21 cellular contexts compared by ENCODE assay signal in the genomic region with DNA sequence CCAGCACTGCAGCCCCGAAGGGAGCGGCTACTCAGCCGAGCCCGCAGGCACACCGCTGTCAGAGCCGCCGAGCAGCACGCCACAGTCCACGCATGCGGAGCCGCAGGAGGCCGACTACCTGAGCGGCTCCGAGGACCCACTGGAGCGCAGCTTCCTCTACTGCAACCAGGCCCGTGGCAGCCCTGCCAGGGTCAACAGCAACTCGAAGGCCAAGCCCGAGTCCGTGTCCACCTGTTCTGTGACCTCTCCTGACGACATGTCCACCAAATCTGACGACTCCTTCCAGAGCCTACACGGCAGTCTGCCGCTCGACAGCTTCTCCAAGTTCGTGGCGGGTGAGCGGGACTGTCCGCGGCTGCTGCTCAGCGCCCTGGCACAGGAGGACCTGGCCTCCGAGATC. TPM values are rescaled to one million over a fixed set of nuclear protein-coding genes. Genes with fewer than 3 reads are reported as not detected.
DNase-seq lines count a peak whose midpoint lies in the region; ATAC-seq and TF ChIP-seq lines count a peak whose summit lies in the region.
"Had no signal": no experiment of that assay in that cellular context is flagged by ENCODE, and none has a peak within 500 bp of the region (broad histone marks: within the 10 kb centered on the region; RNA-seq: fewer than 3 reads in every experiment).

No MANE protein-coding gene starts in this region.

- POLR2A ChIA-PET in T-cell (lab: Charles Lee) = no interaction called here

- peaks cover 7% of the 10 kb centered on the region for H3K36me3 Mint-ChIP-seq in T-helper 2 cell treated with Interferon-gamma antibody and Interleukin-4, amounts not matched to agents 5 μg/mL and 100 μg/mL, for 36 hours (ENCODE audit: low read depth)
- peaks cover 4% of the 10 kb centered on the region for H3K36me3 Mint-ChIP-seq in T-cell
- peaks cover 9% of the 10 kb centered on the region for H3K36me3 Mint-ChIP-seq in effector memory CD8-positive, alpha-beta T cell (ENCODE audit: insufficient read depth)

- H3K9me3 ChIP-seq in sigmoid colon = no peaks in the 10 kb centered on the region

- TF ChIP-seq POLR2A in sigmoid colon (IDR thresholded peaks at IDR 0.05) = no peak

- peak overlapping the region; percentile 41 for H3K27ac Mint-ChIP-seq in T-helper 2 cell treated with Interferon-gamma antibody and Interleukin-4, amounts not matched to agents 5 μg/mL and 100 μg/mL, for 36 hours
- no peak overlapping the region for H3K27ac Mint-ChIP-seq in T-cell
- peak overlapping the region; percentile 88 to 95 for H3K27ac Mint-ChIP-seq in effector memory CD8-positive, alpha-beta T cell

- 95% methylated on average over 31 of the region's 31 CpGs for WGBS in sigmoid colon, 2 donors

- H3K4me1 ChIP-seq in sigmoid colon = peaks cover 0 to 52% (median 47%) of the 10 kb centered on the region in 4 donors

- H3K27me3 ChIP-seq in sigmoid colon = no peaks in the 10 kb centered on the region

- H3K9me3 Mint-ChIP-seq in T-helper 2 cell treated with Interferon-gamma antibody and Interleukin-4, amounts not matched to agents 5 μg/mL and 100 μg/mL, for 36 hours = no peaks in the 10 kb centered on the region
- no peaks in the 10 kb centered on the region for H3K9me3 Mint-ChIP-seq in T-cell
- H3K9me3 Mint-ChIP-seq in effector memory CD8-positive, alpha-beta T cell = no peaks in the 10 kb centered on the region

- H3K4me1 Mint-ChIP-seq in T-helper 2 cell treated with Interferon-gamma antibody and Interleukin-4, amounts not matched to agents 5 μg/mL and 100 μg/mL, for 36 hours (ENCODE audit: low read depth) = peaks cover 22% of the 10 kb centered on the region
- H3K4me1 Mint-ChIP-seq in T-cell = peaks cover 24 to 30% (median 26%) of the 10 kb centered on the region in 3 donors
- H3K4me1 Mint-ChIP-seq in effector memory CD8-positive, alpha-beta T cell (ENCODE audit: low read depth in 2 of 2) = peaks cover 24 to 27% of the 10 kb centered on the region in 2 donors

- DNase-seq in T-helper 2 cell treated with Interferon-gamma antibody and Interleukin-4, amounts not matched to agents 5 μg/mL and 100 μg/mL, for 36 hours (ENCODE audit: low spot score) = no peak
- DNase-seq in T-helper 2 cell (no peak), T-cell (no peak), sigmoid colon (no peak), NCI-H2107 (lab: John Stamatoyannopoulos, UW) (no peak), mucosa of gallbladder (ENCODE audit: low spot score) (no peak)
- no peak for DNase-seq in effector memory CD8-positive, alpha-beta T cell
- DNase-seq: AML-193, DMS79, GOT3, NCI-H1105 treated with DMSO at 0.1 percent for 48 hours, NCI-H187, NCI-H2227 treated with DMSO at 0.1 percent for 48 hours, NCI-H510A treated with DMSO at 0.1 percent for 48 hours, NCI-H774, OCI-M1, SHP77 had no signal

- ATAC-seq in T-cell (replicated peaks in 1 of 4) (no peak), GM19463 (IDR thresholded peaks at IDR 0.05; ENCODE audit: unreplicated experiment) (no peak)
- ATAC-seq in effector memory CD8-positive, alpha-beta T cell (replicated peaks) = no peak
- ATAC-seq: K562 had no signal

- CTCF ChIA-PET in T-cell (lab: Charles Lee) = no interaction called here

- no peak overlapping the region for H3K4me3 ChIP-seq in sigmoid colon
- H3K4me3 ChIP-seq: K562 had no signal

- no peak for TF ChIP-seq EP300 in sigmoid colon (IDR thresholded peaks at IDR 0.05)

- no peaks in the 10 kb centered on the region for H3K27me3 Mint-ChIP-seq in T-helper 2 cell treated with Interferon-gamma antibody and Interleukin-4, amounts not matched to agents 5 μg/mL and 100 μg/mL, for 36 hours (ENCODE audit: low read depth)
- H3K27me3 Mint-ChIP-seq in T-cell = no peaks in the 10 kb centered on the region
- H3K27me3 Mint-ChIP-seq in effector memory CD8-positive, alpha-beta T cell = no peaks in the 10 kb centered on the region

- intact Hi-C loops in sigmoid colon (cut with DNase I) = no loop called here

- peak overlapping the region in 3 of 4 donors; percentile 72 to 76 (median 73) for H3K27ac ChIP-seq in sigmoid colon
- H3K27ac ChIP-seq: 22Rv1, C4-2B had no signal

- TF ChIP-seq CTCF in sigmoid colon (IDR thresholded peaks at IDR 0.05) = no peak

- H3K4me3 Mint-ChIP-seq in T-helper 2 cell treated with Interferon-gamma antibody and Interleukin-4, amounts not matched to agents 5 μg/mL and 100 μg/mL, for 36 hours = no peak overlapping the region
- peak overlapping the region in 2 of 3 donors; percentile 24 to 73 for H3K4me3 Mint-ChIP-seq in T-cell
- H3K4me3 Mint-ChIP-seq in effector memory CD8-positive, alpha-beta T cell = peak overlapping the region; percentile 67 to 77

- peaks cover 0 to 58% (median 25%) of the 10 kb centered on the region in 4 donors for H3K36me3 ChIP-seq in sigmoid colon

RNA-seq across cellular contexts. Expression of a gene that starts 42.4 kb away (rescaled TPM):
- 100 to 1,000 TPM in 2 of 5 donors, 10 to 100 TPM in 3; 24.6 to 279 (median 38.9) TPM for total RNA-seq in T-cell
- 10 to 100 TPM; 26.0 to 53.5 (median 43.5) TPM for total RNA-seq in sigmoid colon
- polyA plus RNA-seq in sigmoid colon = 100 to 1,000 TPM in 1 of 3 donors, 10 to 100 TPM in 2; 10.2 to 172 (median 14.3) TPM
- 129 TPM for total RNA-seq in mucosa of gallbladder

Comparison
In these comparisons a context has a peak if more than half of its experiments do, and no peak if none do; other contexts are left out.
1. H3K27ac Mint-ChIP-seq: peak in T-helper 2 cell treated with Interferon-gamma antibody and Interleukin-4, amounts not matched to agents 5 μg/mL and 100 μg/mL, for 36 hours (single experiment) and effector memory CD8-positive, alpha-beta T cell (2 of 2); none in T-cell (0 of 2).